8 cellular contexts compared by ENCODE assay signal in genomic region chr3:35908366-35909232, GRCh38.
DNase-seq lines count a peak whose midpoint lies in the region; ATAC-seq and TF ChIP-seq lines count a peak whose summit lies in the region.

No MANE protein-coding gene starts in this region.

- TF ChIP-seq CTCF in AG04450 (IDR thresholded peaks at IDR 0.05; ENCODE audit: low read depth, low read length): peak; percentile 77
- peak; percentile 77 for TF ChIP-seq CTCF in GM13977 (IDR thresholded peaks at IDR 0.05; ENCODE audit: extremely low read depth, insufficient read depth, missing control alignments)
- TF ChIP-seq CTCF in endodermal cell (conservative IDR thresholded peaks at IDR 0.05): peak; percentile 93

- no peak overlapping the region for H3K4me3 ChIP-seq in AG04450 (ENCODE audit: low read depth, low read length)
- no peak overlapping the region for H3K4me3 ChIP-seq in endodermal cell (ENCODE audit: low read length)
- no peak overlapping the region for H3K4me3 ChIP-seq in mesendoderm (ENCODE audit: low read length)

- H3K9ac ChIP-seq in endodermal cell (ENCODE audit: extremely low read depth, low read length, poor library complexity, severe bottlenecking) (no peak overlapping the region), mesendoderm (ENCODE audit: low read length) (no peak overlapping the region)

- H3K4me1 Mint-ChIP-seq in endodermal cell: peaks cover 9% of the 10 kb centered on the region

- ATAC-seq in HG02938 (IDR thresholded peaks at IDR 0.05; ENCODE audit: unreplicated experiment): peak; percentile 93

- H3K4me1 ChIP-seq in endodermal cell (ENCODE audit: control insufficient read depth, insufficient read depth, low read length) (no peaks in the 10 kb centered on the region), mesendoderm (ENCODE audit: control insufficient read depth, low read depth, low read length) (no peaks in the 10 kb centered on the region)

- CTCF ChIA-PET in AG04450 (lab: Charles Lee): interaction anchor here (0.5 to 2.8 kb wide), 36 partner anchors 10 to 1993 kb away, joined by 3 to 20 read pairs (median 4); no protein-coding TSS in a partner anchor

- H4K8ac ChIP-seq in mesendoderm (ENCODE audit: low read depth, low read length): no peak overlapping the region

- H3K79me2 ChIP-seq in mesendoderm (ENCODE audit: control insufficient read depth, insufficient read depth, low read length): no peaks in the 10 kb centered on the region

- WGBS in endodermal cell (ENCODE audit: insufficient coverage in 1 of 2, insufficient read length in 1 of 2), 2 experiments: 46 to 76% methylated on average over 5 to 9 of the region's 9 CpGs
- WGBS in mesendoderm (ENCODE audit: extremely low coverage, insufficient coverage, low lambda C conversion rate): 83% methylated on average over 1 of the region's 9 CpGs

- H4K5ac ChIP-seq in mesendoderm (ENCODE audit: low read length): no peak overlapping the region

- no peaks in the 10 kb centered on the region for H3K79me1 ChIP-seq in mesendoderm (ENCODE audit: low read length)

- no peak overlapping the region for H3K4me3 Mint-ChIP-seq in endodermal cell

- no peak overlapping the region for H3K27ac ChIP-seq in AG04450 (ENCODE audit: low read depth, low read length)
- H3K27ac ChIP-seq in endodermal cell (ENCODE audit: low read depth, low read length): no peak overlapping the region
- no peak overlapping the region for H3K27ac ChIP-seq in mesendoderm (ENCODE audit: low read depth, low read length)

- H3K36me3 ChIP-seq in endodermal cell (ENCODE audit: control insufficient read depth, insufficient read depth, low read length): no peaks in the 10 kb centered on the region
- H3K36me3 ChIP-seq in mesendoderm (ENCODE audit: control insufficient read depth, insufficient read depth, low read length): no peaks in the 10 kb centered on the region

- no peak overlapping the region for H2BK5ac ChIP-seq in mesendoderm (ENCODE audit: low read length)

- DNase-seq in AG04450 (ENCODE audit: low read depth, low spot score) (peak; percentile 29), GM13977 (ENCODE audit: low spot score) (peak; percentile 12), NCI-H2107 treated with DMSO at 0.1 percent for 48 hours (lab: John Stamatoyannopoulos, UW; ENCODE audit: unreplicated experiment) (peak; percentile 16), endodermal cell (peak; percentile 91), mesendoderm (peak; percentile 88), superior temporal gyrus (ENCODE audit: extremely low spot score) (peak; percentile 98)
- peak; percentile 22 to 38 for DNase-seq in activated CD4-positive, alpha-beta T cell treated with anti-CD3 and anti-CD28 coated beads for 24 hours (ENCODE audit: low read depth in 2 of 2)

- no peak overlapping the region for H2BK15ac ChIP-seq in mesendoderm (replicated peaks; ENCODE audit: low read depth)

- H3K9me3 ChIP-seq in AG04450 (ENCODE audit: control insufficient read depth, insufficient read depth, low read length) (no peaks in the 10 kb centered on the region), endodermal cell (ENCODE audit: control insufficient read depth, low read length) (peaks cover 17% of the 10 kb centered on the region)

- H3K27me3 ChIP-seq in AG04450 (ENCODE audit: control insufficient read depth, insufficient read depth, low read length) (no peaks in the 10 kb centered on the region), endodermal cell (ENCODE audit: control insufficient read depth, insufficient read depth, low read length, poor library complexity, severe bottlenecking) (no peaks in the 10 kb centered on the region), mesendoderm (ENCODE audit: insufficient read depth, low read length, poor library complexity) (no peaks in the 10 kb centered on the region)

- H3K36me3 Mint-ChIP-seq in endodermal cell (ENCODE audit: low read depth): no peaks in the 10 kb centered on the region

- in situ Hi-C loops in GM13977 (cut with MboI; ENCODE audit: low pct_unique_long_range_greater_than_20kb, low sequenced_read_pairs, unreplicated experiment): no loop called here

- H3K56ac ChIP-seq in mesendoderm (ENCODE audit: low read length): no peak overlapping the region

- no peak overlapping the region for H3K27ac Mint-ChIP-seq in endodermal cell

- H2AK5ac ChIP-seq in mesendoderm (ENCODE audit: low read length): no peak overlapping the region

- H3K4ac ChIP-seq in mesendoderm (ENCODE audit: low read depth, low read length): no peak overlapping the region

- no peak overlapping the region for H3K18ac ChIP-seq in mesendoderm (ENCODE audit: low read length)

- no peak overlapping the region for H3K23ac ChIP-seq in mesendoderm (ENCODE audit: low read length)

- no peaks in the 10 kb centered on the region for H3K27me3 Mint-ChIP-seq in endodermal cell (ENCODE audit: insufficient read depth)

- peaks cover 7% of the 10 kb centered on the region for H3K9me3 Mint-ChIP-seq in endodermal cell

- POLR2A ChIA-PET in AG04450 (lab: Yijun Ruan, JAX): no interaction called here

- no peak overlapping the region for H2BK120ac ChIP-seq in mesendoderm (ENCODE audit: low read depth, low read length)

- no peak overlapping the region for H3K4me2 ChIP-seq in mesendoderm (ENCODE audit: low read length)

Comparison
In these comparisons a context has a peak if more than half of its experiments do, and no peak if none do; other contexts are left out.
1. DNase-seq: peak in every context shown above with its lines; median percentile 98 in superior temporal gyrus; 91 in endodermal cell; 88 in mesendoderm; 30 in activated CD4-positive, alpha-beta T cell treated with anti-CD3 and anti-CD28 coated beads for 24 hours; 29 in AG04450; 16 in NCI-H2107 treated with DMSO at 0.1 percent for 48 hours; 12 in GM13977.